Comparison of ENCODE assay signal across 2 cellular contexts in genomic region chr15:89004726-89005030, GRCh38.
TF ChIP-seq lines count a peak whose summit lies in the region.

No MANE protein-coding gene starts in this region.

TF ChIP-seq in A549, 52 proteins besides CTCF, POLR2A, EP300 and RAD21:
- no peak for TF ChIP-seq HDAC2 (IDR thresholded peaks at IDR 0.05)
- no peak for TF ChIP-seq ZNF302 (CRISPR knock-in tag; IDR thresholded peaks at IDR 0.05)
- no peak for TF ChIP-seq USF2 (IDR thresholded peaks at IDR 0.05)
- TF ChIP-seq NR3C1 (IDR thresholded peaks at IDR 0.05), result no peak
- TF ChIP-seq RFX5 (IDR thresholded peaks at IDR 0.05), result no peak
- no peak for TF ChIP-seq SMC3 (IDR thresholded peaks at IDR 0.05)
- no peak for TF ChIP-seq NFE2L2 (conservative IDR thresholded peaks at IDR 0.05; ENCODE audit: low read length)
- TF ChIP-seq EHF (CRISPR knock-in tag; IDR thresholded peaks at IDR 0.05), result no peak
- TF ChIP-seq CEBPB (IDR thresholded peaks at IDR 0.05), result no peak
- no peak for TF ChIP-seq KDM5A (IDR thresholded peaks at IDR 0.05)
- TF ChIP-seq ESRRA (IDR thresholded peaks at IDR 0.05; ENCODE audit: borderline replicate concordance, low read length), result no peak
- no peak for TF ChIP-seq SREBF2 (IDR thresholded peaks at IDR 0.05)
- no peak for TF ChIP-seq KDM1A (IDR thresholded peaks at IDR 0.05; ENCODE audit: low read depth)
- no peak for TF ChIP-seq JUN (IDR thresholded peaks at IDR 0.05)
- no peak for TF ChIP-seq MYC (IDR thresholded peaks at IDR 0.05; ENCODE audit: borderline replicate concordance, low read length)
- no peak for TF ChIP-seq MAFK (IDR thresholded peaks at IDR 0.05; ENCODE audit: partially characterized antibody)
- no peak for TF ChIP-seq JUNB (IDR thresholded peaks at IDR 0.05)
- TF ChIP-seq BHLHE40 (IDR thresholded peaks at IDR 0.05; ENCODE audit: low read depth, low read length), result no peak
- no peak for TF ChIP-seq GATA3 (IDR thresholded peaks at IDR 0.05; ENCODE audit: borderline replicate concordance)
- no peak for TF ChIP-seq HMGXB4 (CRISPR knock-in tag; IDR thresholded peaks at IDR 0.05; ENCODE audit: borderline replicate concordance)

TF ChIP-seq in H1, 55 proteins besides CTCF, POLR2A, EP300 and RAD21:
- TF ChIP-seq TEAD4 (IDR thresholded peaks at IDR 0.05; ENCODE audit: low read depth, low read length), result no peak
